In genomic region chr13:28100149-28101121, GRCh38 we compare ENCODE assay signal across 7 cellular contexts. TPM values are rescaled to one million over a fixed set of nuclear protein-coding genes. Genes with fewer than 3 reads are reported as not detected.
DNase-seq lines count a peak whose midpoint lies in the region; ATAC-seq and TF ChIP-seq lines count a peak whose summit lies in the region.

TSS of gene FLT3 (minus strand) at chr13:28100576. CDS start at chr13:28100510, 66 bp downstream.

- no peak within 1 kb of the TSS for H3K27ac Mint-ChIP-seq in MCF 10A (ENCODE audit: low read depth, unreplicated experiment)

- POLR2A ChIA-PET in MCF 10A (lab: Yijun Ruan, JAX): interaction anchor here (1.1 kb wide), 1 partner anchor 15 kb away, joined by 3 read pairs; no protein-coding TSS in a partner anchor

- no TSS peak for BruUV-seq in MCF 10A (replicated peaks; lab: Mats Ljungman, UMichigan)

- peaks cover 71% of the 10 kb centered on the region for H3K27me3 Mint-ChIP-seq in MCF 10A (ENCODE audit: insufficient read depth, unreplicated experiment)

- peak; percentile 52 for ATAC-seq in HG02981 (IDR thresholded peaks at IDR 0.05; ENCODE audit: unreplicated experiment)

- H3K9me3 Mint-ChIP-seq in MCF 10A (ENCODE audit: unreplicated experiment): no peaks in the 10 kb centered on the region

- intact Hi-C loops in MCF 10A (cut with micrococcal nuclease): no loop called here

- DNase-seq in GM12865 (ENCODE audit: low read depth) (peak; percentile 79), RPMI7951 (ENCODE audit: low read depth) (peak; percentile 44), MCF 10A (ENCODE audit: unreplicated experiment) (peak; percentile 29), kidney epithelial cell (ENCODE audit: low read depth) (no peak)
- DNase-seq in stimulated activated CD4-positive, alpha-beta T cell treated with anti-CD3 and anti-CD28 coated beads, Interleukin-2, amount 100 ng/mL, for 48 hours: peak; percentile 23 to 24
- no peak for DNase-seq in NK-92 treated with Interleukin-12 subunit alpha and Interleukin-12 subunit beta, amount 100 ng/mL, for 24 hours (lab: John Stamatoyannopoulos, UW)

- H3K36me3 Mint-ChIP-seq in MCF 10A (ENCODE audit: insufficient read depth, unreplicated experiment): no peaks in the 10 kb centered on the region

- H3K27me3 ChIP-seq in kidney epithelial cell (ENCODE audit: control insufficient read depth, insufficient read depth, low read length): peaks cover 31% of the 10 kb centered on the region

- peak within 1 kb of the TSS; percentile 44 for H3K4me3 Mint-ChIP-seq in MCF 10A (ENCODE audit: unreplicated experiment)

- CTCF ChIA-PET in MCF 10A (lab: Yijun Ruan, JAX): no interaction called here

- H3K4me1 Mint-ChIP-seq in MCF 10A (ENCODE audit: insufficient read depth, unreplicated experiment): no peaks in the 10 kb centered on the region

- H3K36me3 ChIP-seq in kidney epithelial cell (ENCODE audit: control insufficient read depth, insufficient read depth, low read length): no peaks in the 10 kb centered on the region

- H3K4me3 ChIP-seq in GM12865 (ENCODE audit: low read depth, low read length) (peak within 1 kb of the TSS; percentile 68), kidney epithelial cell (ENCODE audit: low read depth, low read length) (peak within 1 kb of the TSS; percentile 34)

- TF ChIP-seq CTCF in GM12865 (IDR thresholded peaks at IDR 0.05; ENCODE audit: insufficient read depth, low read depth, low read length, missing control alignments): no peak
- no peak for TF ChIP-seq CTCF in MCF 10A (IDR thresholded peaks at IDR 0.05; ENCODE audit: unreplicated experiment)
- TF ChIP-seq CTCF in kidney epithelial cell (IDR thresholded peaks at IDR 0.05; ENCODE audit: insufficient read depth, low read length, poor library complexity, severe bottlenecking): no peak

RNA-seq across cellular contexts. Expression of gene FLT3, which starts in this region (rescaled TPM):
- not detected in 2 replicates for total RNA-seq in RPMI7951 (2014; rRNA removed; shearing (Covaris generic))
- not detected in 2 replicates for total RNA-seq in MCF 10A (2022)
- 0.21 and 0.88 TPM in 2 replicates for total RNA-seq in kidney epithelial cell

Comparison
In these comparisons a context has a peak if more than half of its experiments do, and no peak if none do; other contexts are left out.
1. Peak in DNase-seq in RPMI7951; RNA of the gene not detected or under 1 TPM.
2. Peak in DNase-seq in MCF 10A; RNA of the gene not detected or under 1 TPM.
3. DNase-seq: peak in GM12865 (single experiment) and stimulated activated CD4-positive, alpha-beta T cell treated with anti-CD3 and anti-CD28 coated beads, Interleukin-2, amount 100 ng/mL, for 48 hours (2 of 2); none in kidney epithelial cell (single experiment) and NK-92 treated with Interleukin-12 subunit alpha and Interleukin-12 subunit beta, amount 100 ng/mL, for 24 hours (single experiment).